In genomic region chr4:25129926-25130325, GRCh38 we compare ENCODE assay signal across 14 cellular contexts.
"Had no signal": no experiment of that assay in that cellular context is flagged by ENCODE, and none has a peak within 500 bp of the region (broad histone marks: within the 10 kb centered on the region; RNA-seq: fewer than 3 reads in every experiment).

No MANE protein-coding gene starts in this region.

- DNase-seq: erythroblast; heart left ventricle; hypothalamus; kidney glomerular epithelial cell; mesendoderm; naive thymus-derived CD4-positive, alpha-beta T cell; nucleus accumbens; ovary; right cardiac atrium; small intestine; stimulated activated CD4-positive, alpha-beta T cell treated with anti-CD3 and anti-CD28 coated beads, Interleukin-12 subunit alpha, Interleukin-12 subunit beta, amount 100 ng/mL, for 4 hours; stimulated activated naive CD4-positive, alpha-beta T cell treated with Interleukin-2 at 50 U/mL for 16 hours; trophoblast cell had no signal

- H3K4me3 Mint-ChIP-seq: naive thymus-derived CD4-positive, alpha-beta T cell; neural crest cell had no signal

- H3K9me3 ChIP-seq: heart left ventricle, ovary had no signal

- H3K36me3 ChIP-seq: ovary had no signal

- H3K27me3 Mint-ChIP-seq: naive thymus-derived CD4-positive, alpha-beta T cell had no signal

- H3K4me3 ChIP-seq: heart left ventricle, ovary had no signal

- ATAC-seq: heart left ventricle; naive thymus-derived CD4-positive, alpha-beta T cell; right cardiac atrium had no signal

- H3K27ac ChIP-seq: heart left ventricle, ovary had no signal

- H3K27me3 ChIP-seq: heart left ventricle, ovary had no signal
